Comparison of ENCODE assay signal across 10 cellular contexts in the genomic region with DNA sequence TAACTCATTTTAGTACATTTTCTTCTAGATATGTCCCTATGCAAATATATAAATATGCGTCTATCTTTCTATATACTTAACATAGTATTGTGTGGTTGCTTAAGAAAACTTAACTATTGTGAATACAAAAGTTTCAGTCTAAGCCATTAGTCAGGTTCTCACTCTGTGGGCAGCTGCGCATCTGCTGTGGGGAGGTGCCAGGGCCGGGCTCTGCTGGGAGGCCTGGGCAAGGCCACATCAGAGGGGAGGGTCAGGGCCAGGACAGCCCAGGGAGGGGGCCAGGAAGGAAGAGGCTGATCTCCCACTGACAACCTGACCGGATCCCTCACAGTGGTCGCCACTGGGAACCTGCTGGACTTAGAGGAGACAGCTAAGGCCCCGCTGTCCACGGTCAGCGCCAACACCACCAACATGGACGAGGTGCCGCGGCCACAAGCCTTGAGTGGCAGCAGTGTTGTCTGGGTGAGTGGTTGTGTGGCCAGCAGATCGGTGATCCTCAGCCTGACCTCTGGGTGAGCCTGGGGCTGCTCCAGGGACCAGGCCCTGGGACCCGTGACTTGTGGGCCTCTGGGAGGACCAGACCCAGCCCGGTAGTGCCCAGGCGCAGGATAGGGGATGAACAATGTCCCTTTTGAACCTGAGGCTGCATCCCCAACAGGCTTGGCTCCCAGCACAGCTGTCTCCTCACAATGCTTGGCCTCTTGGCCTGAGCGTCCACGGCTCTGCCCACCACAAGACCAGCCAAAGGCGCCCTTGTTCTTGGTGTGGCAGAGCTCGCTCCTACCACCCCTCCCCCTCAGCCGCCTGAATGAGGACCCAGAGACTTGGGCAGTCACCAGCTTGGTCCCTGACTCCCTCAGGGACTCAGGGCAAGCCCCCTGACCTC. TPM values are rescaled to one million over a fixed set of nuclear protein-coding genes. Genes with fewer than 3 reads are reported as not detected.
DNase-seq lines count a peak whose midpoint lies in the region; ATAC-seq lines count a peak whose summit lies in the region.
"Had no signal": no experiment of that assay in that cellular context is flagged by ENCODE, and none has a peak within 500 bp of the region (broad histone marks: within the 10 kb centered on the region; RNA-seq: fewer than 3 reads in every experiment).

No MANE protein-coding gene starts in this region.

- no peaks in the 10 kb centered on the region for H3K9me3 Mint-ChIP-seq in activated CD4-positive, alpha-beta T cell treated with anti-CD3 and anti-CD28 coated beads, Interleukin-2, amount 10 ng/mL, durations not matched to agents 7 days and 5 days
- H3K9me3 Mint-ChIP-seq in activated naive CD4-positive, alpha-beta T cell treated with anti-CD3 and anti-CD28 coated beads, Interleukin-2, amount 50 U/mL, for 72 hours, result no peaks in the 10 kb centered on the region

- H3K4me1 Mint-ChIP-seq in activated CD4-positive, alpha-beta T cell treated with anti-CD3 and anti-CD28 coated beads, Interleukin-2, amount 10 ng/mL, durations not matched to agents 7 days and 5 days, result peaks cover 89% of the 10 kb centered on the region

- H3K27me3 Mint-ChIP-seq in activated CD4-positive, alpha-beta T cell treated with anti-CD3 and anti-CD28 coated beads, Interleukin-2, amount 10 ng/mL, durations not matched to agents 7 days and 5 days, result no peaks in the 10 kb centered on the region

- peak overlapping the region; percentile 98 for H3K27ac ChIP-seq in substantia nigra (ENCODE audit: low read depth, low read length, poor library complexity, severe bottlenecking)
- H3K27ac ChIP-seq: parathyroid adenoma had no signal

- CTCF ChIA-PET in activated CD4-positive, alpha-beta T cell treated with anti-CD3 and anti-CD28 coated beads, Interleukin-2, amount 10 ng/mL, durations not matched to agents 7 days and 5 days (lab: Charles Lee), result no interaction called here

- peak overlapping the region; percentile 82 for H3K4me3 Mint-ChIP-seq in activated CD4-positive, alpha-beta T cell treated with anti-CD3 and anti-CD28 coated beads, Interleukin-2, amount 10 ng/mL, durations not matched to agents 7 days and 5 days

- peak; percentile 50 to 71 for ATAC-seq in activated naive CD4-positive, alpha-beta T cell treated with anti-CD3 and anti-CD28 coated beads, Interleukin-2, amount 50 U/mL, for 72 hours
- no peak for ATAC-seq in GM18511 (IDR thresholded peaks at IDR 0.05; ENCODE audit: unreplicated experiment)

- no peak for DNase-seq in activated CD4-positive, alpha-beta T cell treated with anti-CD3 and anti-CD28 coated beads, Interleukin-2, amount 10 ng/mL, durations not matched to agents 7 days and 5 days
- DNase-seq in activated CD4-positive, alpha-beta T cell treated with anti-CD3 and anti-CD28 coated beads, Interleukin-2, amount 50 U/mL, for 4 hours, result no peak
- DNase-seq in activated naive CD4-positive, alpha-beta T cell treated with anti-CD3 and anti-CD28 coated beads, Interleukin-2, amount 50 U/mL, for 72 hours (ENCODE audit: low spot score in 2 of 2), result no peak
- peak; percentile 96 for DNase-seq in medulla oblongata (ENCODE audit: extremely low spot score)
- peak; percentile 49 to 97 (median 90) for DNase-seq in substantia nigra (lab: John Stamatoyannopoulos, UW)
- DNase-seq in effector CD8-positive, alpha-beta T cell (lab: John Stamatoyannopoulos, UW), result no peak
- no peak for DNase-seq in DMS153 (lab: John Stamatoyannopoulos, UW)
- DNase-seq: ACHN had no signal

- H3K36me3 Mint-ChIP-seq in activated CD4-positive, alpha-beta T cell treated with anti-CD3 and anti-CD28 coated beads, Interleukin-2, amount 10 ng/mL, durations not matched to agents 7 days and 5 days (ENCODE audit: low read depth), result peaks cover 77% of the 10 kb centered on the region
- H3K36me3 Mint-ChIP-seq in activated naive CD4-positive, alpha-beta T cell treated with anti-CD3 and anti-CD28 coated beads, Interleukin-2, amount 50 U/mL, for 72 hours, result peaks cover 0 to 5% of the 10 kb centered on the region in 2 donors

- POLR2A ChIA-PET in activated CD4-positive, alpha-beta T cell treated with anti-CD3 and anti-CD28 coated beads, Interleukin-2, amount 10 ng/mL, durations not matched to agents 7 days and 5 days (lab: Charles Lee), result interaction anchor here (0.6 kb wide), 2 partner anchors 17 to 127 kb away, joined by 3 read pairs; no protein-coding TSS in a partner anchor

- H3K27ac Mint-ChIP-seq in activated CD4-positive, alpha-beta T cell treated with anti-CD3 and anti-CD28 coated beads, Interleukin-2, amount 10 ng/mL, durations not matched to agents 7 days and 5 days, result peak overlapping the region; percentile 98
- H3K27ac Mint-ChIP-seq in activated naive CD4-positive, alpha-beta T cell treated with anti-CD3 and anti-CD28 coated beads, Interleukin-2, amount 50 U/mL, for 72 hours, result peak overlapping the region; percentile 88 to 97

RNA-seq across cellular contexts. Expression of a gene that starts 20.2 kb away (rescaled TPM):
- 10 to 100 TPM; 64.4 to 65.3 TPM for total RNA-seq in activated CD4-positive, alpha-beta T cell treated with anti-CD3 and anti-CD28 coated beads, Interleukin-2, amount 10 ng/mL, durations not matched to agents 7 days and 5 days
- total RNA-seq in activated naive CD4-positive, alpha-beta T cell treated with anti-CD3 and anti-CD28 coated beads, Interleukin-2, amount 50 U/mL, for 72 hours, result 10 to 100 TPM; 17.2 to 29.2 TPM

RNA-seq across cellular contexts. Expression of a gene that starts 53.0 kb away (rescaled TPM):
- total RNA-seq in activated CD4-positive, alpha-beta T cell treated with anti-CD3 and anti-CD28 coated beads, Interleukin-2, amount 10 ng/mL, durations not matched to agents 7 days and 5 days, result 10 to 100 TPM; 28.9 to 31.1 TPM
- 10 to 100 TPM in 1 of 2 donors, 1 to 10 TPM in 1; 8.8 to 15.3 TPM for total RNA-seq in activated naive CD4-positive, alpha-beta T cell treated with anti-CD3 and anti-CD28 coated beads, Interleukin-2, amount 50 U/mL, for 72 hours

Comparison
In these comparisons a context has a peak if more than half of its experiments do, and no peak if none do; other contexts are left out.
1. DNase-seq: peak in medulla oblongata (single experiment) and substantia nigra (49 of 49); none in activated CD4-positive, alpha-beta T cell treated with anti-CD3 and anti-CD28 coated beads, Interleukin-2, amount 10 ng/mL, durations not matched to agents 7 days and 5 days (single experiment), activated CD4-positive, alpha-beta T cell treated with anti-CD3 and anti-CD28 coated beads, Interleukin-2, amount 50 U/mL, for 4 hours (0 of 2), activated naive CD4-positive, alpha-beta T cell treated with anti-CD3 and anti-CD28 coated beads, Interleukin-2, amount 50 U/mL, for 72 hours (0 of 2), effector CD8-positive, alpha-beta T cell (single experiment) and DMS153 (single experiment).